8 cellular contexts compared by ENCODE assay signal in the genomic region with DNA sequence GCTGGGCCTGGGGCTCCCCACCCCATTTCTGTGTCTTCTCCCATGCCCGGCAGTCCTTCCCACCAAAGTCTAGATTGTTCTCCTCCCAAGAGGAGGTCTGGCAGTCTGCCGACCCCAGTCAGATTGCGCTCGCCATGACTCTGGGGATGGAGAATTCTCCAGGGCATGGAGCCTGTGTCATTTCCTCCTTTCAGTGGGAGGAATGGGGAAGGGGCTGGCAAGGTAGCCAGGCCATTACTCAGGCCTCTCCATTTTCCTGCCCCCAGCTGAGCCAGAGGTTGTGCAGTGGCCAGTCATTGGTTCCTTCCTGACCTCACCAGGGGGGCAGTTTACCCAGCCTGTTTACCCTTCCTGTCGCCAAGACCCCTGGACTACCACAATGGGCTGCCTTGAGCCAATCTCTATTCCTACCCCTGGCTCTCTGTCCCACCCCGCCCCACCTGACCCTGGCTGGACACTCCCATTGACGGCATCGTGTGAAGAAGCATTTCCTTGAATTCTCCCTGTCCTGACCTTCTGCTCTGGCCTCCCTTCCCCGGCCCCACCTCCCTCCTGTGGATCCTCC. TPM values are rescaled to one million over a fixed set of nuclear protein-coding genes. Genes with fewer than 3 reads are reported as not detected.
DNase-seq lines count a peak whose midpoint lies in the region; ATAC-seq and TF ChIP-seq lines count a peak whose summit lies in the region.

No MANE protein-coding gene starts in this region.

- H3K4me1 Mint-ChIP-seq in endothelial cell (ENCODE audit: unreplicated experiment) = peaks cover 22% of the 10 kb centered on the region

- peak overlapping the region in 1 of 2 experiments; percentile 89 for H3K23ac ChIP-seq in mesenchymal stem cell (ENCODE audit: low read length in 2 of 2)

- peak overlapping the region; percentile 18 for H3K4me3 ChIP-seq in NB4 (ENCODE audit: low read depth, low read length)
- peak overlapping the region; percentile 47 to 64 for H3K4me3 ChIP-seq in mesenchymal stem cell (ENCODE audit: insufficient read depth in 1 of 2, low read depth in 1 of 2, low read length in 2 of 2)
- peak overlapping the region in 3 of 4 donors; percentile 19 to 41 (median 32) for H3K4me3 ChIP-seq in upper lobe of left lung
- H3K4me3 ChIP-seq in OCI-LY7 (ENCODE audit: low read depth, low read length, poor library complexity, severe bottlenecking) = no peak overlapping the region

- H3K27ac ChIP-seq in mesenchymal stem cell (ENCODE audit: low read length, poor library complexity, severe bottlenecking) = peak overlapping the region; percentile 72
- H3K27ac ChIP-seq in upper lobe of left lung = peak overlapping the region; percentile 82 to 91 (median 84)
- H3K27ac ChIP-seq in OCI-LY7 (ENCODE audit: low read depth, low read length, poor library complexity, severe bottlenecking) = no peak overlapping the region

- peak overlapping the region; percentile 77 for H2BK5ac ChIP-seq in mesenchymal stem cell (ENCODE audit: low read depth, low read length, poor library complexity, severe bottlenecking)

- no peaks in the 10 kb centered on the region for H3K9me3 Mint-ChIP-seq in endothelial cell (ENCODE audit: unreplicated experiment)

- peak overlapping the region; percentile 94 for H4K91ac ChIP-seq in mesenchymal stem cell (ENCODE audit: low read length)

- H4K20me1 ChIP-seq in OCI-LY7 (ENCODE audit: insufficient read depth, low read length) = no peaks in the 10 kb centered on the region

- no peaks in the 10 kb centered on the region for H3K9me2 ChIP-seq in OCI-LY7 (ENCODE audit: insufficient read depth, low read length)

- H3K9ac ChIP-seq in mesenchymal stem cell (ENCODE audit: low read length) = peak overlapping the region; percentile 70

- CTCF ChIA-PET in OCI-LY7 (lab: Charles Lee; ENCODE audit: unreplicated experiment) = no interaction called here

- H4K8ac ChIP-seq in mesenchymal stem cell (ENCODE audit: low read length) = peak overlapping the region; percentile 78

- peak overlapping the region in 1 of 2 experiments; percentile 68 for H3K14ac ChIP-seq in mesenchymal stem cell (ENCODE audit: low read length in 2 of 2)

- H3K4me3 Mint-ChIP-seq in endothelial cell (ENCODE audit: unreplicated experiment) = no peak overlapping the region

- no TSS peak for BruUV-seq in OCI-LY7 (replicated peaks; lab: Mats Ljungman, UMichigan)

- TF ChIP-seq CTCF in NB4 (IDR thresholded peaks at IDR 0.05; ENCODE audit: low read depth, low read length) (no peak), endothelial cell (IDR thresholded peaks at IDR 0.05; ENCODE audit: unreplicated experiment) (no peak), upper lobe of left lung (IDR thresholded peaks at IDR 0.05) (no peak), OCI-LY7 (conservative IDR thresholded peaks at IDR 0.05; ENCODE audit: low read length) (no peak)

- H3K9me3 ChIP-seq in mesenchymal stem cell (ENCODE audit: control insufficient read depth, low read length) (no peaks in the 10 kb centered on the region), upper lobe of left lung (no peaks in the 10 kb centered on the region), OCI-LY7 (ENCODE audit: low read length) (no peaks in the 10 kb centered on the region)

- H3K27me3 ChIP-seq in mesenchymal stem cell (ENCODE audit: control insufficient read depth in 1 of 2, insufficient read depth in 1 of 2, low read length in 2 of 2) (no peaks in the 10 kb centered on the region), upper lobe of left lung (no peaks in the 10 kb centered on the region)

- intact Hi-C loops in OCI-LY7 (cut with micrococcal nuclease; ENCODE audit: unreplicated experiment) = no loop called here

- peak overlapping the region; percentile 83 for H2AK5ac ChIP-seq in mesenchymal stem cell (ENCODE audit: low read length, severe bottlenecking)

- H3K27me3 Mint-ChIP-seq in endothelial cell (ENCODE audit: unreplicated experiment) = peaks cover 10% of the 10 kb centered on the region

- H3K36me3 Mint-ChIP-seq in endothelial cell (ENCODE audit: low read depth, unreplicated experiment) = peaks cover 10% of the 10 kb centered on the region

- no peak for TF ChIP-seq EP300 in upper lobe of left lung (IDR thresholded peaks at IDR 0.05)

- H3K4ac ChIP-seq in mesenchymal stem cell (ENCODE audit: low read depth in 1 of 2, low read length in 2 of 2) = peak overlapping the region; percentile 78 to 86

- peak overlapping the region; percentile 26 to 94 for H3K18ac ChIP-seq in mesenchymal stem cell (ENCODE audit: low read depth in 1 of 2, low read length in 2 of 2)

- POLR2A ChIA-PET in OCI-LY7 (lab: Charles Lee) = no interaction called here

- ATAC-seq in upper lobe of left lung (ENCODE audit: low FRiP score in 2 of 2) (peak; percentile 2 to 9), GM19328 (IDR thresholded peaks at IDR 0.05; ENCODE audit: unreplicated experiment) (no peak), GM19455 (IDR thresholded peaks at IDR 0.05; ENCODE audit: unreplicated experiment) (no peak)

- no peak overlapping the region for H2AFZ ChIP-seq in mesenchymal stem cell (ENCODE audit: low read depth, low read length)
- H2AFZ ChIP-seq in OCI-LY7 (ENCODE audit: low read length) = no peak overlapping the region

- H3K79me1 ChIP-seq in mesenchymal stem cell (replicated peaks; ENCODE audit: low read length, poor library complexity, severe bottlenecking) = no peaks in the 10 kb centered on the region

- TF ChIP-seq POLR2A in NB4 (IDR thresholded peaks at IDR 0.05; ENCODE audit: extremely low read depth, insufficient read length) = no peak
- TF ChIP-seq POLR2A in upper lobe of left lung (IDR thresholded peaks at IDR 0.05) = no peak

- H3K4me2 ChIP-seq in mesenchymal stem cell (ENCODE audit: low read length, poor library complexity, severe bottlenecking) = peak overlapping the region; percentile 60
- H3K4me2 ChIP-seq in OCI-LY7 (ENCODE audit: low read length) = no peak overlapping the region

- H2BK120ac ChIP-seq in mesenchymal stem cell (ENCODE audit: low read depth, low read length) = peak overlapping the region; percentile 96

- H3K27ac Mint-ChIP-seq in endothelial cell (ENCODE audit: unreplicated experiment) = peak overlapping the region; percentile 57

- H3K79me2 ChIP-seq in OCI-LY7 (ENCODE audit: insufficient read depth, low read depth, low read length) = no peaks in the 10 kb centered on the region

- H3K36me3 ChIP-seq in mesenchymal stem cell (ENCODE audit: control insufficient read depth in 1 of 2, insufficient read depth in 2 of 2, low read depth in 1 of 2, low read length in 2 of 2) (no peaks in the 10 kb centered on the region), upper lobe of left lung (no peaks in the 10 kb centered on the region), OCI-LY7 (ENCODE audit: insufficient read depth, low read length) (no peaks in the 10 kb centered on the region)

- peak overlapping the region; percentile 18 for H2BK15ac ChIP-seq in mesenchymal stem cell (ENCODE audit: low read depth, poor library complexity, severe bottlenecking)

- WGBS in mesenchymal stem cell = 16% methylated on average over 8 of the region's 9 CpGs
- WGBS in upper lobe of left lung, 2 donors = 57 to 62% methylated on average over 7 to 9 of the region's 9 CpGs

- peak overlapping the region; percentile 32 to 97 for H2BK12ac ChIP-seq in mesenchymal stem cell (ENCODE audit: low read length in 2 of 2)

- peak; percentile 46 for DNase-seq in NB4 (ENCODE audit: low read depth)
- no peak for DNase-seq in endothelial cell (ENCODE audit: low spot score)
- peak; percentile 52 for DNase-seq in mesenchymal stem cell
- no peak for DNase-seq in upper lobe of left lung
- no peak for DNase-seq in OCI-LY7 (ENCODE audit: low spot score)
- no peak for DNase-seq in activated CD8-positive, alpha-beta memory T cell treated with anti-CD3 and anti-CD28 coated beads, Interleukin-2, amount 50 U/mL, for 48 hours

- H3K4me1 ChIP-seq in mesenchymal stem cell (ENCODE audit: control insufficient read depth, insufficient read depth, low read depth, low read length) (peaks cover 64% of the 10 kb centered on the region), upper lobe of left lung (peaks cover 83 to 93% (median 85%) of the 10 kb centered on the region in 4 donors), OCI-LY7 (ENCODE audit: insufficient read depth, low read length, poor library complexity, severe bottlenecking) (no peaks in the 10 kb centered on the region)

RNA-seq across cellular contexts. Expression of gene SYNPO, which starts 0.6 kb away (rescaled TPM):
- total RNA-seq in endothelial cell (ENCODE audit: unreplicated experiment) (94.3 TPM), upper lobe of left lung (100 to 1,000 TPM in 2 of 6 donors, 10 to 100 TPM in 4; 41.9 to 150 (median 84.3) TPM), OCI-LY7 (2022) (0.08 and 0.15 TPM in 2 replicates)
- 37.8 TPM for polyA plus RNA-seq in mesenchymal stem cell (2013, experiment 1 of 2)
- 39.1 TPM for polyA plus RNA-seq in mesenchymal stem cell (2013, experiment 2 of 2)
- total RNA-seq in OCI-LY7 (2014; rRNA removed; shearing (Covaris generic)) = not detected in 2 replicates

RNA-seq across cellular contexts. Expression of gene MYOZ3, which starts 20.0 kb away (rescaled TPM):
- total RNA-seq in endothelial cell (ENCODE audit: unreplicated experiment) (12.0 TPM), upper lobe of left lung (1 to 10 TPM in 2 of 6 donors, under 1 TPM in 3, not detected in 1; 0.61 to 2.8 (median 0.89) TPM), OCI-LY7 (2022) (not detected in 2 replicates)
- 1.6 TPM for polyA plus RNA-seq in mesenchymal stem cell (2013, experiment 1 of 2)
- polyA plus RNA-seq in mesenchymal stem cell (2013, experiment 2 of 2) = 1.8 TPM
- not detected in 2 replicates for total RNA-seq in OCI-LY7 (2014; rRNA removed; shearing (Covaris generic))

RNA-seq across cellular contexts. Expression of gene RBM22, which starts 59.8 kb away (rescaled TPM):
- total RNA-seq in endothelial cell (ENCODE audit: unreplicated experiment) (54.5 TPM), upper lobe of left lung (10 to 100 TPM; 22.6 to 46.7 (median 37.6) TPM), OCI-LY7 (2022) (45.6 and 46.8 TPM in 2 replicates)
- polyA plus RNA-seq in mesenchymal stem cell (2013, experiment 1 of 2) = 32.2 TPM
- 31.6 TPM for polyA plus RNA-seq in mesenchymal stem cell (2013, experiment 2 of 2)
- total RNA-seq in OCI-LY7 (2014; rRNA removed; shearing (Covaris generic)) = 46.7 and 47.9 TPM in 2 replicates

Comparison
In these comparisons a context has a peak if more than half of its experiments do, and no peak if none do; other contexts are left out.
1. DNase-seq: peak in NB4 (single experiment) and mesenchymal stem cell (single experiment); none in endothelial cell (single experiment), upper lobe of left lung (0 of 2), OCI-LY7 (single experiment) and activated CD8-positive, alpha-beta memory T cell treated with anti-CD3 and anti-CD28 coated beads, Interleukin-2, amount 50 U/mL, for 48 hours (single experiment).
2. ATAC-seq: peak in upper lobe of left lung (2 of 2); none in GM19328 (single experiment) and GM19455 (single experiment).
3. RNA of gene SYNPO, which starts 0.6 kb away (total RNA-seq): 41.9 to 150 TPM in upper lobe of left lung and 94.3 TPM in endothelial cell (single experiment); 0.08 to 0.15 TPM in OCI-LY7; every median in the first group is over 10 times any median in the second.